Comparison of ENCODE assay signal across 8 cellular contexts in the genomic region with DNA sequence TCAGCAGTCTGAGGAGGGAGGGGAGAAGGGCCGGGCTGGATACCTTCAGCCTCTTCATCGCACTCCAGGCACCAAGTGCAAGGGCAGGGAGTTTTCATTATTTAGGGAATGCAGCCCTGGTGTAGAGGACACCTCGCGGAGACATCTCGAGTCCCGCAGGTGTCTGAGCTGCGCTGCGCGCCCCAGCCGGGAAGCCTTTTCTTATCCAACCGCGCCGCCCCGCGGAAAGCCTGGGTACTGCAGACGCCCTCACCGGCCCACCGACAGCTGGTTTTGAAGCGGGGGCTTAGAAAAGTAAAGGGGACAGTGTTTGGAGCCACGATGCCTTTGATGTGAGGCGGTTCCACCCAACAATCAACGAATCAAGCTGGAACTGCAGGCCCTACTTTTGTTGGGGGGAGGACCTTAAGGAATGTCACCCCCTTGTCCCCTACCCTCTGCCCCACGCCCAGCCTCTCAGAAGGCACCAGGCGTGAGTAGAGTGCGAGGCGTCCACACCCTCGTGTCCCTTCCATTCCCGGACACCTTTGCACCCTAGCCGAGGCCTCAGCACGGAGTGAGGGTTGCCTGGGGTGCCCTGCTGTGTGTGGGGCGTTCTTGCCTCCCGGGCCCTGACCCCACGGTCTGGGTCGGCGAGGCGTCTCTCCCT. TPM values are rescaled to one million over a fixed set of nuclear protein-coding genes. Genes with fewer than 3 reads are reported as not detected.
DNase-seq lines count a peak whose midpoint lies in the region; ATAC-seq and TF ChIP-seq lines count a peak whose summit lies in the region.

No MANE protein-coding gene starts in this region.

- no peaks in the 10 kb centered on the region for H3K9me3 Mint-ChIP-seq in neural progenitor cell

- ATAC-seq in HG03139 (IDR thresholded peaks at IDR 0.05; ENCODE audit: unreplicated experiment) (peak; percentile 37), HG02763 (IDR thresholded peaks at IDR 0.05; ENCODE audit: unreplicated experiment) (no peak)

- H3K4me3 ChIP-seq in fibroblast of the aortic adventitia (ENCODE audit: low read depth, low read length): peak overlapping the region; percentile 57
- peak overlapping the region; percentile 51 for H3K4me3 ChIP-seq in neural progenitor cell
- peak overlapping the region in 4 of 5 donors; percentile 29 to 66 (median 54) for H3K4me3 ChIP-seq in subcutaneous abdominal adipose tissue (ENCODE audit: low read depth in 1 of 5, low read length in 5 of 5)

- H3K27ac ChIP-seq in neural progenitor cell (no peak overlapping the region), subcutaneous abdominal adipose tissue (ENCODE audit: low read depth, low read length) (no peak overlapping the region)

- H4K20me1 ChIP-seq in neural progenitor cell (ENCODE audit: low read depth): peaks cover 44% of the 10 kb centered on the region

- DNase-seq in DMS 273 (lab: John Stamatoyannopoulos, UW; ENCODE audit: unreplicated experiment) (peak; percentile 90), OCI-M1 (lab: John Stamatoyannopoulos, UW) (peak; percentile 63), fibroblast of the aortic adventitia (ENCODE audit: low read depth) (peak; percentile 46), neural progenitor cell (ENCODE audit: low spot score) (peak; percentile 89)
- peak; percentile 64 to 75 for DNase-seq in activated T-helper 1 cell treated with anti-CD3 and anti-CD28 coated beads, Interleukin-2, amount 50 U/mL, for 16 hours (ENCODE audit: low read depth in 1 of 2, low spot score in 1 of 2)

- H2AFZ ChIP-seq in neural progenitor cell (replicated peaks): peak overlapping the region; percentile 89

- H3K27ac Mint-ChIP-seq in neural progenitor cell: no peak overlapping the region

- peaks cover 14% of the 10 kb centered on the region for H3F3A ChIP-seq in neural progenitor cell (ENCODE audit: low read depth)

- H3K36me3 Mint-ChIP-seq in neural progenitor cell: no peaks in the 10 kb centered on the region

- H3K27me3 ChIP-seq in neural progenitor cell (peaks cover 72% of the 10 kb centered on the region), subcutaneous abdominal adipose tissue (ENCODE audit: control insufficient read depth in 5 of 5, insufficient read depth in 4 of 5, low read length in 5 of 5) (peaks cover 26 to 83% (median 72%) of the 10 kb centered on the region in 5 donors)

- H3K4me1 Mint-ChIP-seq in neural progenitor cell: peaks cover 11% of the 10 kb centered on the region

- H3K4me1 ChIP-seq in neural progenitor cell (peaks cover 13% of the 10 kb centered on the region), subcutaneous abdominal adipose tissue (ENCODE audit: control insufficient read depth in 5 of 5, insufficient read depth in 5 of 5, low read length in 5 of 5) (peaks cover 0 to 29% (median 28%) of the 10 kb centered on the region in 5 donors)

- H3K79me2 ChIP-seq in neural progenitor cell (ENCODE audit: low read depth): no peaks in the 10 kb centered on the region

- no peak overlapping the region for H3K9ac ChIP-seq in neural progenitor cell
- H3K9ac ChIP-seq in subcutaneous abdominal adipose tissue (ENCODE audit: low read length in 5 of 5): no peak overlapping the region

- H3K9me3 ChIP-seq in neural progenitor cell (ENCODE audit: low read depth) (no peaks in the 10 kb centered on the region), subcutaneous abdominal adipose tissue (ENCODE audit: control insufficient read depth in 5 of 5, low read length in 5 of 5) (no peaks in the 10 kb centered on the region)

- H3K4me3 Mint-ChIP-seq in neural progenitor cell: peak overlapping the region; percentile 77

- H3K27me3 Mint-ChIP-seq in neural progenitor cell (ENCODE audit: insufficient read depth, low read depth): peaks cover 57% of the 10 kb centered on the region

- peak overlapping the region; percentile 91 for H3K4me2 ChIP-seq in neural progenitor cell

- H3K36me3 ChIP-seq in neural progenitor cell: no peaks in the 10 kb centered on the region
- H3K36me3 ChIP-seq in subcutaneous abdominal adipose tissue (ENCODE audit: control insufficient read depth in 5 of 5, insufficient read depth in 5 of 5, low read length in 5 of 5): no peaks in the 10 kb centered on the region

- TF ChIP-seq CTCF in fibroblast of the aortic adventitia (IDR thresholded peaks at IDR 0.05; ENCODE audit: insufficient read depth, low read length) (peak; percentile 97), neural progenitor cell (IDR thresholded peaks at IDR 0.05) (peak; percentile 97)

RNA-seq across cellular contexts. Expression of gene NKX2-2, which starts 8.6 kb away (rescaled TPM):
- not detected in 2 replicates for total RNA-seq in fibroblast of the aortic adventitia (ENCODE audit: low replicate concordance)
- not detected in 2 replicates for total RNA-seq in neural progenitor cell (ENCODE audit: low replicate concordance)
